In genomic region chr12:75103822-75104221, GRCh38 we compare ENCODE assay signal across 22 cellular contexts.
DNase-seq lines count a peak whose midpoint lies in the region; ATAC-seq and TF ChIP-seq lines count a peak whose summit lies in the region.
"Had no signal": no experiment of that assay in that cellular context is flagged by ENCODE, and none has a peak within 500 bp of the region (broad histone marks: within the 10 kb centered on the region; RNA-seq: fewer than 3 reads in every experiment).

No MANE protein-coding gene starts in this region.

- DNase-seq in NCI-H82 (lab: John Stamatoyannopoulos, UW) = peak; percentile 16
- no peak for DNase-seq in NCI-H82 treated with DMSO at 0.1 percent for 48 hours (lab: John Stamatoyannopoulos, UW; ENCODE audit: unreplicated experiment)
- peak; percentile 11 for DNase-seq in WERI-Rb-1
- no peak for DNase-seq in activated CD4-positive, CD25-positive, alpha-beta regulatory T cell treated with anti-CD3 and anti-CD28 coated beads, Interleukin-2, amount 50 U/mL, for 72 hours
- DNase-seq in central memory CD4-positive, alpha-beta T cell = no peak
- DNase-seq: 8988T, ACHN, DMS53, H9, Kasumi-1, MV-4-11, NCI-H1105, NCI-H146, NCI-H1930, NCI-H2107, NCI-H524, OCI-M1 had no signal

- TF ChIP-seq CTCF in WERI-Rb-1 (IDR thresholded peaks at IDR 0.05; ENCODE audit: low read depth, low read length) = no peak

- ATAC-seq in esophagus mucosa (peak; percentile 77), GM21717 (IDR thresholded peaks at IDR 0.05; ENCODE audit: unreplicated experiment) (no peak)
- ATAC-seq: GM23338, K562, SK-N-SH treated with all-trans-retinoic acid at 6 μM for 48 hours had no signal

- H3K27me3 ChIP-seq in WERI-Rb-1 (ENCODE audit: insufficient read depth, low read depth, severe bottlenecking) = no peaks in the 10 kb centered on the region

- no peak overlapping the region for H3K27ac ChIP-seq in WERI-Rb-1

- H3K36me3 ChIP-seq in WERI-Rb-1 = no peaks in the 10 kb centered on the region

- no peaks in the 10 kb centered on the region for H3K9me3 ChIP-seq in WERI-Rb-1 (ENCODE audit: severe bottlenecking)

- H3K4me3 ChIP-seq in WERI-Rb-1 (ENCODE audit: low read depth, low read length) = no peak overlapping the region
- H3K4me3 ChIP-seq: GM23338, K562 had no signal

Comparison
In these comparisons a context has a peak if more than half of its experiments do, and no peak if none do; other contexts are left out.
1. DNase-seq: peak in NCI-H82 (single experiment) and WERI-Rb-1 (single experiment); none in NCI-H82 treated with DMSO at 0.1 percent for 48 hours (single experiment), activated CD4-positive, CD25-positive, alpha-beta regulatory T cell treated with anti-CD3 and anti-CD28 coated beads, Interleukin-2, amount 50 U/mL, for 72 hours (single experiment) and central memory CD4-positive, alpha-beta T cell (single experiment).